8 cellular contexts compared by ENCODE assay signal in genomic region chr1:183622884-183623785, GRCh38. TPM values are rescaled to one million over a fixed set of nuclear protein-coding genes. Genes with fewer than 3 reads are reported as not detected.
DNase-seq lines count a peak whose midpoint lies in the region; ATAC-seq and TF ChIP-seq lines count a peak whose summit lies in the region.

No MANE protein-coding gene starts in this region.

- H3K4me3 ChIP-seq in DND-41 (ENCODE audit: low read depth in 1 of 2, low read length in 2 of 2) (no peak overlapping the region), Panc1 (ENCODE audit: low read depth in 2 of 2, low read length in 2 of 2) (no peak overlapping the region)
- H3K4me3 ChIP-seq in Jurkat, Clone E6-1 (ENCODE audit: low read length), result no peak overlapping the region

- POLR2A ChIA-PET in Panc1 (lab: Charles Lee), result no interaction called here

- no peaks in the 10 kb centered on the region for H3K27me3 ChIP-seq in DND-41 (ENCODE audit: insufficient read depth, low read length, poor library complexity)
- H3K27me3 ChIP-seq in Panc1 (ENCODE audit: control insufficient read depth, insufficient read depth, low read length), result no peaks in the 10 kb centered on the region

- H4K20me1 ChIP-seq in DND-41 (ENCODE audit: insufficient read depth, low read length), result 0 out of 2 replicates have a peak, but pooled peaks cover 3% of the 10 kb centered on the region

- no peak overlapping the region for H2AFZ ChIP-seq in DND-41 (ENCODE audit: low read depth, low read length)

- H3K27ac ChIP-seq in DND-41 (ENCODE audit: low read length) (no peak overlapping the region), Panc1 (ENCODE audit: low read length) (no peak overlapping the region)

- TF ChIP-seq CTCF in DND-41 (IDR thresholded peaks at IDR 0.05; ENCODE audit: borderline replicate concordance, extremely low read depth, low read length, poor library complexity, severe bottlenecking) (peak; percentile 87), Panc1 (IDR thresholded peaks at IDR 0.05) (peak; percentile 77)

- no peak overlapping the region for H3K4me3 Mint-ChIP-seq in activated naive CD8-positive, alpha-beta T cell treated with anti-CD3 and anti-CD28 coated beads for 36 hours

- H3K4me2 ChIP-seq in DND-41 (ENCODE audit: insufficient read depth, low read length), result no peak overlapping the region

- ATAC-seq in DND-41 (ENCODE audit: insufficient read depth, low read depth) (peak; percentile 98), GM21515 (IDR thresholded peaks at IDR 0.05; ENCODE audit: unreplicated experiment) (peak; percentile 85), Panc1 (peak; percentile 96), left cardiac atrium (peak; percentile 88 to 93)

- no peaks in the 10 kb centered on the region for H3K27me3 Mint-ChIP-seq in activated naive CD8-positive, alpha-beta T cell treated with anti-CD3 and anti-CD28 coated beads for 36 hours

- H3K4me1 Mint-ChIP-seq in activated naive CD8-positive, alpha-beta T cell treated with anti-CD3 and anti-CD28 coated beads for 36 hours, result peaks cover 24% of the 10 kb centered on the region

- no TSS peak for BruUV-seq in Panc1 (replicated peaks; lab: Mats Ljungman, UMichigan)

- in situ Hi-C loops in Panc1 (cut with HindIII; ENCODE audit: low pct_unique_long_range_greater_than_20kb, low sequenced_read_pairs), result no loop called here

- H3K4me1 ChIP-seq in DND-41 (ENCODE audit: insufficient read depth, low read length), result no peaks in the 10 kb centered on the region
- no peaks in the 10 kb centered on the region for H3K4me1 ChIP-seq in Panc1 (ENCODE audit: control insufficient read depth, insufficient read depth, low read length)

- no peak overlapping the region for H3K9ac ChIP-seq in DND-41 (ENCODE audit: low read depth, low read length)

- peaks cover 38% of the 10 kb centered on the region for H3K36me3 ChIP-seq in DND-41 (ENCODE audit: insufficient read depth, low read length)
- peaks cover 8% of the 10 kb centered on the region for H3K36me3 ChIP-seq in Panc1 (ENCODE audit: control insufficient read depth, insufficient read depth, low read length)

- H3K9me3 Mint-ChIP-seq in activated naive CD8-positive, alpha-beta T cell treated with anti-CD3 and anti-CD28 coated beads for 36 hours, result no peaks in the 10 kb centered on the region

- no peaks in the 10 kb centered on the region for H3K9me3 ChIP-seq in DND-41 (ENCODE audit: insufficient read depth, low read length, severe bottlenecking)
- no peaks in the 10 kb centered on the region for H3K9me3 ChIP-seq in Panc1 (ENCODE audit: control insufficient read depth, insufficient read depth, low read depth, low read length)

- peaks cover 1% of the 10 kb centered on the region; the same call in 1 of the 2 replicates for H3K79me2 ChIP-seq in DND-41 (ENCODE audit: insufficient read depth, low read length)

- CTCF ChIA-PET in Panc1 (lab: Charles Lee), result interaction anchor here (0.7 kb wide), 1 partner anchor 1008 kb away, joined by 3 read pairs; no protein-coding TSS in a partner anchor

- intact Hi-C loops in Panc1 (cut with micrococcal nuclease; ENCODE audit: unreplicated experiment) (loop anchor here (5.0 kb wide), 2 partner anchors 151 to 341 kb away; partner anchors contain the start of gene SMG7), left cardiac atrium (cut with DNase I) (loop anchor here in 1 of 2 donors (5.0 to 10.0 kb wide), 3 partner anchors 78 to 341 kb away; partner anchors contain the start of gene SMG7), posterior vena cava (cut with DNase I) (no loop called here)

- peaks cover 16% of the 10 kb centered on the region for H3K36me3 Mint-ChIP-seq in activated naive CD8-positive, alpha-beta T cell treated with anti-CD3 and anti-CD28 coated beads for 36 hours

- peak overlapping the region; percentile 50 for H3K27ac Mint-ChIP-seq in activated naive CD8-positive, alpha-beta T cell treated with anti-CD3 and anti-CD28 coated beads for 36 hours

- DNase-seq in DND-41 (peak; percentile 64), Panc1 (ENCODE audit: low read depth, low spot score) (no peak), left cardiac atrium (peak; percentile 29), renal cortical epithelial cell (ENCODE audit: low read depth) (peak; percentile 81), posterior vena cava (ENCODE audit: low spot score) (no peak)
- peak; percentile 49 for DNase-seq in Jurkat, Clone E6-1 (ENCODE audit: low read depth, low spot score)
- peak; percentile 20 for DNase-seq in activated naive CD8-positive, alpha-beta T cell treated with anti-CD3 and anti-CD28 coated beads for 36 hours

RNA-seq across cellular contexts. Expression of gene ARPC5, which starts 12.4 kb away (rescaled TPM):
- polyA plus RNA-seq in Jurkat, Clone E6-1 (2012; ENCODE audit: insufficient read depth, insufficient read length), result 418 TPM
- total RNA-seq in Panc1 (2021; ENCODE audit: unreplicated experiment), result 104 TPM
- polyA plus RNA-seq in Panc1 (2012; ENCODE audit: insufficient read length), result 163 TPM
- total RNA-seq in activated naive CD8-positive, alpha-beta T cell treated with anti-CD3 and anti-CD28 coated beads for 36 hours, result 100 to 1,000 TPM; 130 to 136 TPM
- total RNA-seq in left cardiac atrium, result 10 to 100 TPM; 62.0 to 71.4 TPM
- 121 and 253 TPM in 2 replicates for total RNA-seq in renal cortical epithelial cell
- total RNA-seq in posterior vena cava, result 100 to 1,000 TPM; 118 TPM

RNA-seq across cellular contexts. Expression of gene APOBEC4, which starts 30.0 kb away (rescaled TPM):
- not detected for polyA plus RNA-seq in Jurkat, Clone E6-1 (2012; ENCODE audit: insufficient read depth, insufficient read length)
- total RNA-seq in Panc1 (2021; ENCODE audit: unreplicated experiment) (not detected), left cardiac atrium (not detected), renal cortical epithelial cell (not detected in 2 replicates), posterior vena cava (not detected)
- polyA plus RNA-seq in Panc1 (2012; ENCODE audit: insufficient read length), result not detected
- not detected for total RNA-seq in activated naive CD8-positive, alpha-beta T cell treated with anti-CD3 and anti-CD28 coated beads for 36 hours

RNA-seq across cellular contexts. Expression of gene NCF2, which starts 32.9 kb away (rescaled TPM):
- not detected for polyA plus RNA-seq in Jurkat, Clone E6-1 (2012; ENCODE audit: insufficient read depth, insufficient read length)
- total RNA-seq in Panc1 (2021; ENCODE audit: unreplicated experiment), result 0.10 TPM
- polyA plus RNA-seq in Panc1 (2012; ENCODE audit: insufficient read length), result not detected
- 1 to 10 TPM; 4.0 to 5.4 TPM for total RNA-seq in activated naive CD8-positive, alpha-beta T cell treated with anti-CD3 and anti-CD28 coated beads for 36 hours
- total RNA-seq in left cardiac atrium, result 10 to 100 TPM in 1 of 2 donors, 1 to 10 TPM in 1; 9.7 to 16.0 TPM
- 4.6 and 102 TPM in 2 replicates for total RNA-seq in renal cortical epithelial cell
- total RNA-seq in posterior vena cava, result 10 to 100 TPM; 12.8 to 26.2 TPM

Comparison
In these comparisons a context has a peak if more than half of its experiments do, and no peak if none do; other contexts are left out.
1. DNase-seq: peak in DND-41 (single experiment), Jurkat, Clone E6-1 (single experiment), activated naive CD8-positive, alpha-beta T cell treated with anti-CD3 and anti-CD28 coated beads for 36 hours (single experiment), left cardiac atrium (single experiment) and renal cortical epithelial cell (single experiment); none in Panc1 (single experiment) and posterior vena cava (single experiment).
2. Peak in every context shown above with its lines, with median percentiles within 50 percentile points of each other: ATAC-seq.